Comparison of ENCODE assay signal across 8 cellular contexts in genomic region chr2:187842978-187843847, GRCh38.
DNase-seq lines count a peak whose midpoint lies in the region; ATAC-seq and TF ChIP-seq lines count a peak whose summit lies in the region.

No MANE protein-coding gene starts in this region.

- no peaks in the 10 kb centered on the region for H3K36me3 Mint-ChIP-seq in activated naive CD8-positive, alpha-beta T cell treated with anti-CD3 and anti-CD28 coated beads for 36 hours

- H3K9me3 Mint-ChIP-seq in activated naive CD8-positive, alpha-beta T cell treated with anti-CD3 and anti-CD28 coated beads for 36 hours, result no peaks in the 10 kb centered on the region

- peaks cover 4% of the 10 kb centered on the region for H3K27me3 Mint-ChIP-seq in activated naive CD8-positive, alpha-beta T cell treated with anti-CD3 and anti-CD28 coated beads for 36 hours

- DNase-seq in D341Med (ENCODE audit: low spot score) (peak; percentile 21), KG1 (lab: John Stamatoyannopoulos, UW) (peak; percentile 16), SHP77 treated with DMSO at 0.1 percent for 48 hours (lab: John Stamatoyannopoulos, UW) (peak; percentile 44), fibroblast of pulmonary artery (ENCODE audit: low read depth) (peak; percentile 86), renal cortical epithelial cell (ENCODE audit: low read depth) (peak; percentile 72)
- no peak for DNase-seq in activated naive CD8-positive, alpha-beta T cell treated with anti-CD3 and anti-CD28 coated beads for 36 hours
- DNase-seq in activated CD4-positive, alpha-beta T cell treated with anti-CD3 and anti-CD28 coated beads, Interleukin-2, amount 50 U/mL, for 1 hour, result no peak

- no peaks in the 10 kb centered on the region for H3K4me1 Mint-ChIP-seq in activated naive CD8-positive, alpha-beta T cell treated with anti-CD3 and anti-CD28 coated beads for 36 hours

- H3K4me3 Mint-ChIP-seq in activated naive CD8-positive, alpha-beta T cell treated with anti-CD3 and anti-CD28 coated beads for 36 hours, result no peak overlapping the region

- no peak overlapping the region for H3K27ac Mint-ChIP-seq in activated naive CD8-positive, alpha-beta T cell treated with anti-CD3 and anti-CD28 coated beads for 36 hours

- no peak overlapping the region for H3K4me3 ChIP-seq in fibroblast of pulmonary artery (replicated peaks; ENCODE audit: low read depth, low read length)

- peak; percentile 72 for ATAC-seq in GM19463 (IDR thresholded peaks at IDR 0.05; ENCODE audit: unreplicated experiment)

- peak; percentile 62 for TF ChIP-seq CTCF in fibroblast of pulmonary artery (IDR thresholded peaks at IDR 0.05; ENCODE audit: low read length, missing control alignments)

Comparison
In these comparisons a context has a peak if more than half of its experiments do, and no peak if none do; other contexts are left out.
1. DNase-seq: peak in D341Med (single experiment), KG1 (single experiment), SHP77 treated with DMSO at 0.1 percent for 48 hours (single experiment), fibroblast of pulmonary artery (single experiment) and renal cortical epithelial cell (single experiment); none in activated naive CD8-positive, alpha-beta T cell treated with anti-CD3 and anti-CD28 coated beads for 36 hours (single experiment) and activated CD4-positive, alpha-beta T cell treated with anti-CD3 and anti-CD28 coated beads, Interleukin-2, amount 50 U/mL, for 1 hour (single experiment).